In genomic region chr4:153154010-153154975, GRCh38 we compare ENCODE assay signal across 8 cellular contexts. TPM values are rescaled to one million over a fixed set of nuclear protein-coding genes. Genes with fewer than 3 reads are reported as not detected.
DNase-seq lines count a peak whose midpoint lies in the region.

No MANE protein-coding gene starts in this region.

- H3K4me3 ChIP-seq in adipocyte (ENCODE audit: low read length) = peak overlapping the region; percentile 82
- peak overlapping the region; percentile 62 for H3K4me3 ChIP-seq in thymus (ENCODE audit: low read length)

- 48% methylated on average over 15 of the region's 15 CpGs for WGBS in thymus

- H3K9ac ChIP-seq in adipocyte (ENCODE audit: low read length) = peak overlapping the region; percentile 63

- H3K4me1 ChIP-seq in adipocyte (ENCODE audit: control insufficient read depth, insufficient read depth, low read length) (peaks cover 18% of the 10 kb centered on the region), thymus (ENCODE audit: control insufficient read depth, insufficient read depth, low read length) (peaks cover 14% of the 10 kb centered on the region)

- H3K36me3 ChIP-seq in adipocyte (ENCODE audit: control insufficient read depth, insufficient read depth, low read length, severe bottlenecking) (no peaks in the 10 kb centered on the region), thymus (ENCODE audit: control insufficient read depth, insufficient read depth) (no peaks in the 10 kb centered on the region)

- peak; percentile 31 for DNase-seq in NCI-H510A treated with DMSO at 0.1 percent for 48 hours (lab: John Stamatoyannopoulos, UW)
- no peak for DNase-seq in NCI-H510A (lab: John Stamatoyannopoulos, UW)
- peak; percentile 33 for DNase-seq in NCI-H2107 treated with DMSO at 0.1 percent for 48 hours (lab: John Stamatoyannopoulos, UW; ENCODE audit: unreplicated experiment)
- DNase-seq in adipocyte (ENCODE audit: low read depth) = peak; percentile 72
- DNase-seq in kidney tubule cell (ENCODE audit: low spot score) = peak; percentile 67
- DNase-seq in activated gamma-delta T cell treated with Interleukin-2 at 50 U/mL for 16 hours = no peak
- no peak for DNase-seq in islet precursor cell

- H3K27ac ChIP-seq in thymus (ENCODE audit: low read depth) = no peak overlapping the region

- H3K27me3 ChIP-seq in adipocyte (replicated peaks; ENCODE audit: control insufficient read depth, insufficient read depth, low read length) (peaks cover 27% of the 10 kb centered on the region), thymus (ENCODE audit: control insufficient read depth, insufficient read depth) (no peaks in the 10 kb centered on the region)

- H3K9me3 ChIP-seq in adipocyte (ENCODE audit: control insufficient read depth, low read length) (no peaks in the 10 kb centered on the region), thymus (ENCODE audit: control insufficient read depth) (no peaks in the 10 kb centered on the region)

RNA-seq across cellular contexts. Expression of gene TRIM2, which starts 50.0 kb away (rescaled TPM):
- polyA plus RNA-seq in thymus = 5.3 TPM

Comparison
In these comparisons a context has a peak if more than half of its experiments do, and no peak if none do; other contexts are left out.
1. DNase-seq: peak in NCI-H510A treated with DMSO at 0.1 percent for 48 hours (single experiment), NCI-H2107 treated with DMSO at 0.1 percent for 48 hours (single experiment), adipocyte (single experiment) and kidney tubule cell (single experiment); none in NCI-H510A (single experiment), activated gamma-delta T cell treated with Interleukin-2 at 50 U/mL for 16 hours (single experiment) and islet precursor cell (single experiment).